9 cellular contexts compared by ENCODE assay signal in the genomic region with DNA sequence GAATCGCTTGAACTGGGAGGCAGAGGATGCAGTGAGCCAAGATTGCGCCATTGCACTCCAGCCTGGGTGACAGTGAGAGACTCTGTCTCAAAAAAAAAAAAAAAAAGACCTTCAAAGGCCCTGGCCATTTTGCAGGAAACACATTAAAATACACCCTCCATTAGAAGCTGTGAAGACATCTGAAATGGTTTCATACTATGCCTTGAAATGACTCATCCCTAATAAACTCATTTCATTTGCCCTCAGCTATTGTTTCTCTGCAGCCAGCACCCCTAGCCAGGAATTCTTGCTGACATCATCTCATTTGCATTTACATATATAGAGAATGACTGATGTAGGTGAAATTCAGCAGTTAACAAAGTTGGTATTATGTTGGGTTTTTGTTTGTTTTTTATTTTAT. TPM values are rescaled to one million over a fixed set of nuclear protein-coding genes. Genes with fewer than 3 reads are reported as not detected.
DNase-seq lines count a peak whose midpoint lies in the region; ATAC-seq and TF ChIP-seq lines count a peak whose summit lies in the region.
"Had no signal": no experiment of that assay in that cellular context is flagged by ENCODE, and none has a peak within 500 bp of the region (broad histone marks: within the 10 kb centered on the region; RNA-seq: fewer than 3 reads in every experiment).

No MANE protein-coding gene starts in this region.

- no peak overlapping the region for H2AFZ ChIP-seq in ACC112 (ENCODE audit: low read length, unreplicated experiment)
- H2AFZ ChIP-seq in fibroblast of lung (ENCODE audit: low read length), result no peak overlapping the region

- TF ChIP-seq CTCF in GM20000 (IDR thresholded peaks at IDR 0.05; ENCODE audit: extremely low read depth, missing control alignments), result no peak
- no peak for TF ChIP-seq CTCF in fibroblast of lung (conservative IDR thresholded peaks at IDR 0.05 in 1 of 2, IDR thresholded peaks at IDR 0.05 in 1 of 2; ENCODE audit: low read depth in 1 of 2, low read length in 2 of 2)

- no peaks in the 10 kb centered on the region for H4K20me1 ChIP-seq in fibroblast of lung (ENCODE audit: control insufficient read depth, extremely low read depth, insufficient read depth, low read length)

- intact Hi-C loops in Right ventricle myocardium inferior (cut with DNase I), result no loop called here

- no peak overlapping the region for H3K4me3 ChIP-seq in ACC112 (ENCODE audit: low read depth, low read length)
- H3K4me3 ChIP-seq in fibroblast of lung (replicated peaks in 1 of 4; ENCODE audit: control extremely low read depth in 1 of 4, insufficient read depth in 1 of 4, low read depth in 3 of 4, low read length in 4 of 4), result no peak overlapping the region

- H3K9me3 ChIP-seq in fibroblast of lung (ENCODE audit: control insufficient read depth, insufficient read depth, low read depth, low read length), result no peaks in the 10 kb centered on the region

- H3K36me3 ChIP-seq in ACC112 (ENCODE audit: insufficient read depth, low read length) (no peaks in the 10 kb centered on the region), fibroblast of lung (ENCODE audit: control insufficient read depth, insufficient read depth, low read length) (peaks cover 9% of the 10 kb centered on the region)

- H3K27me3 ChIP-seq in ACC112 (ENCODE audit: insufficient read depth, low read length), result no peaks in the 10 kb centered on the region
- H3K27me3 ChIP-seq in fibroblast of lung (ENCODE audit: control insufficient read depth, insufficient read depth, low read length), result no peaks in the 10 kb centered on the region

- peak overlapping the region; percentile 59 for H3K4me2 ChIP-seq in fibroblast of lung (ENCODE audit: extremely low read depth, insufficient read depth, low read length)

- H3K79me2 ChIP-seq in ACC112 (ENCODE audit: control insufficient read depth, insufficient read depth, low read length, unreplicated experiment) (no peaks in the 10 kb centered on the region), fibroblast of lung (ENCODE audit: control insufficient read depth, insufficient read depth, low read length) (no peaks in the 10 kb centered on the region)

- DNase-seq in GM20000 (ENCODE audit: low spot score) (peak; percentile 72), RKO (ENCODE audit: low spot score) (peak; percentile 85), fibroblast of lung (ENCODE audit: low read depth in 2 of 2) (peak; percentile 85 to 96), NCI-H524 treated with DMSO at 0.1 percent for 48 hours (lab: John Stamatoyannopoulos, UW) (no peak), Right ventricle myocardium inferior (ENCODE audit: missing footprints) (no peak), C1 segment of cervical spinal cord (lab: John Stamatoyannopoulos, UW) (no peak)
- DNase-seq: NCI-H2029 had no signal

- H3K4me1 ChIP-seq in ACC112 (ENCODE audit: control insufficient read depth, insufficient read depth, low read length, unreplicated experiment), result peaks cover 5% of the 10 kb centered on the region
- peaks cover 9% of the 10 kb centered on the region for H3K4me1 ChIP-seq in fibroblast of lung (ENCODE audit: control insufficient read depth, extremely low read depth, insufficient read depth, low read length)

- H3K27ac ChIP-seq in ACC112 (ENCODE audit: low read depth, low read length) (peak overlapping the region; percentile 79), fibroblast of lung (ENCODE audit: insufficient read depth, low read length) (peak overlapping the region; percentile 51)

- ATAC-seq in Right ventricle myocardium inferior (no peak), HG03039 (IDR thresholded peaks at IDR 0.05; ENCODE audit: unreplicated experiment) (no peak)

- H3K9ac ChIP-seq in fibroblast of lung (ENCODE audit: insufficient read depth, low read length), result no peak overlapping the region

RNA-seq across cellular contexts. Expression of gene EML2, which starts 8.7 kb away (rescaled TPM):
- total RNA-seq in fibroblast of lung (34.7 and 69.9 TPM in 2 replicates), Right ventricle myocardium inferior (39.1 TPM)
- 11.0 and 11.2 TPM in 2 replicates for polyA plus RNA-seq in fibroblast of lung
- 20.1 and 23.8 TPM in 2 replicates for polyA plus RNA-seq in fibroblast of lung (2012)
- 46.3 and 99.1 TPM in 2 replicates for polyA minus RNA-seq in fibroblast of lung (ENCODE audit: low replicate concordance)

RNA-seq across cellular contexts. Expression of gene GPR4, which starts 28.5 kb away (rescaled TPM):
- total RNA-seq in fibroblast of lung (under 0.01 TPM in 1 of 2 replicates, not detected in the other), Right ventricle myocardium inferior (5.4 TPM)
- polyA plus RNA-seq in fibroblast of lung, result 0.47 and 0.58 TPM in 2 replicates
- 0.39 and 0.56 TPM in 2 replicates for polyA plus RNA-seq in fibroblast of lung (2012)
- 0.78 TPM in 1 of 2 replicates, not detected in the other for polyA minus RNA-seq in fibroblast of lung (ENCODE audit: low replicate concordance)

RNA-seq across cellular contexts. Expression of gene GIPR, which starts 37.6 kb away (rescaled TPM):
- total RNA-seq in fibroblast of lung (not detected in 2 replicates), Right ventricle myocardium inferior (5.0 TPM)
- polyA plus RNA-seq in fibroblast of lung, result 0.05 and 0.25 TPM in 2 replicates
- 0.05 and 0.15 TPM in 2 replicates for polyA plus RNA-seq in fibroblast of lung (2012)
- not detected in 2 replicates for polyA minus RNA-seq in fibroblast of lung (ENCODE audit: low replicate concordance)

RNA-seq across cellular contexts. Expression of gene OPA3, which starts 45.9 kb away (rescaled TPM):
- total RNA-seq in fibroblast of lung, result 3.1 and 3.8 TPM in 2 replicates
- 8.3 and 11.3 TPM in 2 replicates for polyA plus RNA-seq in fibroblast of lung
- polyA plus RNA-seq in fibroblast of lung (2012), result 6.9 and 8.6 TPM in 2 replicates
- polyA minus RNA-seq in fibroblast of lung (ENCODE audit: low replicate concordance), result 13.6 and 30.8 TPM in 2 replicates
- total RNA-seq in Right ventricle myocardium inferior, result 24.5 TPM

Comparison
In these comparisons a context has a peak if more than half of its experiments do, and no peak if none do; other contexts are left out.
1. DNase-seq: peak in GM20000 (single experiment), RKO (single experiment) and fibroblast of lung (2 of 2); none in NCI-H524 treated with DMSO at 0.1 percent for 48 hours (single experiment), Right ventricle myocardium inferior (single experiment) and C1 segment of cervical spinal cord (0 of 14).